In genomic region chr6:5634525-5634924, GRCh38 we compare ENCODE assay signal across 31 cellular contexts.
A peak's percentile ranks its signal among the peaks of the same experiment; 100 is the strongest.
DNase-seq lines count a peak whose midpoint lies in the region; ATAC-seq, FAIRE-seq and TF ChIP-seq lines count a peak whose summit lies in the region.
"Had no signal": no experiment of that assay in that cellular context is flagged by ENCODE, and none has a peak within 500 bp of the region (broad histone marks: within the 10 kb centered on the region; RNA-seq: fewer than 3 reads in every experiment).

No MANE protein-coding gene starts in this region.

- H3K4me1 Mint-ChIP-seq in HFFc6 (ENCODE audit: low read depth), result peaks cover 10% of the 10 kb centered on the region

- no peaks in the 10 kb centered on the region; the same call in 1 of the 2 replicates for H3K27me3 Mint-ChIP-seq in HFFc6 (ENCODE audit: insufficient read depth)
- H3K27me3 Mint-ChIP-seq: activated naive CD8-positive, alpha-beta T cell; central memory CD8-positive, alpha-beta T cell; natural killer cell treated with Interleukin-12 subunit alpha and Interleukin-12 subunit beta and Interleukin-15 and Interleukin-18, amount 100 ng/mL, for 72 hours had no signal

- peak; percentile 27 for FAIRE-seq in GM12892 (lab: Jason Lieb, UNC)
- FAIRE-seq: astrocyte, GM12891 had no signal

- TF ChIP-seq CTCF in HFFc6 (IDR thresholded peaks at IDR 0.05), result no peak

- no peaks in the 10 kb centered on the region for H3K9me3 Mint-ChIP-seq in HFFc6
- H3K9me3 Mint-ChIP-seq: central memory CD8-positive, alpha-beta T cell; natural killer cell treated with Interleukin-12 subunit alpha and Interleukin-12 subunit beta and Interleukin-15 and Interleukin-18, amount 100 ng/mL, for 72 hours had no signal

- TF ChIP-seq POLR2A in GM12892 (IDR thresholded peaks at IDR 0.05; ENCODE audit: low read depth, low read length), result no peak

- no peaks in the 10 kb centered on the region for H3K36me3 Mint-ChIP-seq in HFFc6 (ENCODE audit: low read depth)

- ATAC-seq in GM19395 (IDR thresholded peaks at IDR 0.05; ENCODE audit: unreplicated experiment) (no peak), GM19463 (IDR thresholded peaks at IDR 0.05; ENCODE audit: unreplicated experiment) (no peak)
- ATAC-seq: natural killer cell treated with Interleukin-12 subunit alpha and Interleukin-12 subunit beta and Interleukin-15 and Interleukin-18, amount 100 ng/mL, for 72 hours had no signal

- no peak overlapping the region for H3K4me3 Mint-ChIP-seq in HFFc6
- H3K4me3 Mint-ChIP-seq: activated naive CD8-positive, alpha-beta T cell; central memory CD8-positive, alpha-beta T cell; natural killer cell treated with Interleukin-12 subunit alpha and Interleukin-12 subunit beta and Interleukin-15 and Interleukin-18, amount 100 ng/mL, for 72 hours had no signal

- H3K27ac Mint-ChIP-seq in HFFc6, result no peak overlapping the region
- H3K27ac Mint-ChIP-seq: activated naive CD8-positive, alpha-beta T cell; activated T-helper 2 cell treated with anti-CD3 and anti-CD28 coated beads, Interferon-gamma antibody, Interleukin-2, Interleukin-4, amounts not matched to agents 10 μg/mL and 5 μg/mL and 100 μg/mL, durations not matched to agents 14 hours and 24 hours and 36 hours; natural killer cell treated with Interleukin-12 subunit alpha and Interleukin-12 subunit beta and Interleukin-15 and Interleukin-18, amount 100 ng/mL, for 72 hours had no signal

- DNase-seq in GM12892 (ENCODE audit: insufficient read length), result no peak
- peak; percentile 22 to 46 for DNase-seq in NOMO-1 (lab: John Stamatoyannopoulos, UW; ENCODE audit: unreplicated experiment in 2 of 2)
- DNase-seq in fibroblast of peridontal ligament (ENCODE audit: extremely low read depth), result peak; percentile 88
- DNase-seq in myocyte (ENCODE audit: low read depth), result peak; percentile 33
- DNase-seq in NCI-H2081 (lab: John Stamatoyannopoulos, UW), result no peak
- no peak for DNase-seq in HFFc6
- DNase-seq: activated CD4-positive, alpha-beta T cell treated with anti-CD3 and anti-CD28 coated beads, Interleukin-2, amount 50 U/mL, for 48 hours; activated CD8-positive, alpha-beta memory T cell treated with anti-CD3 and anti-CD28 coated beads, Interleukin-2, amount 50 U/mL, for 4 hours; Caco-2; DND-41; foreskin melanocyte; HCEC 1CT; hypothalamus; KBM-7; midbrain; MM.1S; NCI-H1694; NCI-H2171 treated with DMSO at 0.1 percent for 48 hours; NCI-H524; stimulated activated CD4-positive, alpha-beta T cell treated with anti-CD3 and anti-CD28 coated beads, Interleukin-12 subunit alpha, Interleukin-12 subunit beta, amount 100 ng/mL, for 4 hours; stimulated activated CD4-positive, alpha-beta T cell treated with anti-CD3 and anti-CD28 coated beads, Interleukin-4, amount 100 ng/mL, for 24 hours; stimulated activated naive CD4-positive, alpha-beta T cell treated with Interleukin-2 at 50 U/mL for 16 hours; SW 1271 had no signal

Comparison
In these comparisons a context has a peak if more than half of its experiments do, and no peak if none do; other contexts are left out.
1. DNase-seq: peak in NOMO-1 (2 of 2), fibroblast of peridontal ligament (single experiment) and myocyte (single experiment); none in GM12892 (single experiment), NCI-H2081 (0 of 2) and HFFc6 (single experiment).